ENCODE assay signal across 27 cellular contexts in genomic region chr2:238555786-238556542, GRCh38.
"Had no signal": no experiment of that assay in that cellular context is flagged by ENCODE, and none has a peak within 500 bp of the region (broad histone marks: within the 10 kb centered on the region; RNA-seq: fewer than 3 reads in every experiment).

No MANE protein-coding gene starts in this region.

- H3K27me3 ChIP-seq: esophagus muscularis mucosa, foreskin keratinocyte, gastroesophageal sphincter, heart left ventricle, hepatocyte, neutrophil, stomach, thyroid gland had no signal

- H3K27me3 Mint-ChIP-seq: type B pancreatic cell had no signal

- H3K9me3 Mint-ChIP-seq: type B pancreatic cell had no signal

- H3K9me3 ChIP-seq: neutrophil, thyroid gland had no signal

- H3K9ac ChIP-seq: parathyroid adenoma had no signal

- H3K4me3 ChIP-seq: coronary artery, esophagus muscularis mucosa, gastroesophageal sphincter, heart left ventricle, hepatocyte, lung, smooth muscle cell, stomach, thyroid gland had no signal

- H3K4me1 Mint-ChIP-seq: memory B cell; stimulated activated effector memory CD8-positive, alpha-beta T cell treated with anti-CD3 and anti-CD28 coated beads, Interleukin-12 subunit alpha, Interleukin-12 subunit beta, amount 100 ng/mL, for 72 hours had no signal

- H2AFZ ChIP-seq: hepatocyte, parathyroid adenoma had no signal

- H3K36me3 Mint-ChIP-seq: stimulated activated effector memory CD8-positive, alpha-beta T cell treated with anti-CD3 and anti-CD28 coated beads, Interleukin-12 subunit alpha, Interleukin-12 subunit beta, amount 100 ng/mL, for 72 hours; type B pancreatic cell had no signal

- H3K4me1 ChIP-seq: foreskin keratinocyte, parathyroid adenoma, stomach had no signal

- DNase-seq: dermis blood vessel endothelial cell; effector memory CD4-positive, alpha-beta T cell; foreskin keratinocyte; heart left ventricle; kidney; midbrain; naive thymus-derived CD4-positive, alpha-beta T cell; stimulated activated CD4-positive, alpha-beta T cell treated with anti-CD3 and anti-CD28 coated beads, Interleukin-2, amount 100 ng/mL, for 24 hours; stimulated activated CD4-positive, alpha-beta T cell treated with anti-CD3 and anti-CD28 coated beads, Interleukin-4, amount 100 ng/mL, for 24 hours; stimulated activated naive CD4-positive, alpha-beta T cell treated with Interleukin-2 at 50 U/mL for 16 hours; stomach; thyroid gland had no signal

- H3K79me2 ChIP-seq: hepatocyte, parathyroid adenoma had no signal

- FAIRE-seq: endothelial cell of umbilical vein, kidney had no signal

- H3K36me3 ChIP-seq: esophagus muscularis mucosa, gastroesophageal sphincter, heart left ventricle, neutrophil, stomach, thyroid gland had no signal

- ATAC-seq: foreskin keratinocyte; gastroesophageal sphincter; heart left ventricle; left lobe of liver; naive thymus-derived CD4-positive, alpha-beta T cell; sciatic nerve had no signal

- H3K27ac ChIP-seq: coronary artery, esophagus muscularis mucosa, foreskin keratinocyte, gastroesophageal sphincter, heart left ventricle, hepatocyte, parathyroid adenoma, stomach, thyroid gland had no signal

- H3K4me2 ChIP-seq: hepatocyte, smooth muscle cell had no signal

- H3K27ac Mint-ChIP-seq: memory B cell; naive thymus-derived CD4-positive, alpha-beta T cell; progenitor cell of endocrine pancreas; stimulated activated effector memory CD8-positive, alpha-beta T cell treated with anti-CD3 and anti-CD28 coated beads, Interleukin-12 subunit alpha, Interleukin-12 subunit beta, amount 100 ng/mL, for 72 hours; type B pancreatic cell had no signal

- H3K4me3 Mint-ChIP-seq: memory B cell; naive thymus-derived CD4-positive, alpha-beta T cell; stimulated activated effector memory CD8-positive, alpha-beta T cell treated with anti-CD3 and anti-CD28 coated beads, Interleukin-12 subunit alpha, Interleukin-12 subunit beta, amount 100 ng/mL, for 72 hours; type B pancreatic cell had no signal
